14 cellular contexts compared by ENCODE assay signal in the genomic region with DNA sequence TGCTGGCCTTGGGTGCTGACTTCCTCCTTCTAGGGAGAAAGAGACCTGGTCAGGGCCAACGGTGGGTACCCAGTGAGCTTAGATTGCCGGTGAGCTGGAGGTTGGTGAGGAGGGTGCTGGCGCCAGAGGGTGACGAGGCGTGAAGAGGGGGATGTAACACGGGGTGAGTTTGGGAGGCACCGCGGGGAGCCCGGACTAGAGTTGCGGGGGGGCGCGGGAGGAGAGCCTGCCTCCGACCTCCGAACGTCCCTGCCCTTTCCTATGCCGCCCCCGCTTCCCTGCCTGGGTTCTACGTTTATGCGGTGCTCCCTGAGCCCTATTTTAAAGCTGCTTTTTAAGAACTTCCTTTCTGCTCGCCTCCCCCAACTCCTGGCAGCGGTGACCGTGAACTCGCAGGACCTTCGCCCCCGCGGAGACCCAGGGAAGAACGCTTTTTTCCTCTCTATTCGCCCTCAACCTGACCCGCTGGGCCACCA. TPM values are rescaled to one million over a fixed set of nuclear protein-coding genes. Genes with fewer than 3 reads are reported as not detected.
A peak's percentile ranks its signal among the peaks of the same experiment; 100 is the strongest.
DNase-seq lines count a peak whose midpoint lies in the region; ATAC-seq and TF ChIP-seq lines count a peak whose summit lies in the region.
"Had no signal": no experiment of that assay in that cellular context is flagged by ENCODE, and none has a peak within 500 bp of the region (broad histone marks: within the 10 kb centered on the region; RNA-seq: fewer than 3 reads in every experiment).

No MANE protein-coding gene starts in this region.

- intact Hi-C loops in breast epithelium (cut with DNase I; ENCODE audit: low total_unique reads), result no loop called here

- ATAC-seq in T-cell (replicated peaks in 1 of 4) (no peak), GM18520 (IDR thresholded peaks at IDR 0.05; ENCODE audit: unreplicated experiment) (no peak)
- no peak for ATAC-seq in stimulated activated memory B cell treated with anti-CD40 and anti-IgM and Interleukin-4, amounts not matched to agents 10 μg/mL and 1 μg/mL and 100 μg/mL, for 72 hours
- ATAC-seq: SK-N-SH treated with all-trans-retinoic acid at 6 μM for 48 hours had no signal

- no peak overlapping the region for H3K27ac ChIP-seq in hepatocyte
- no peak overlapping the region for H3K27ac ChIP-seq in breast epithelium

- TF ChIP-seq POLR2A in breast epithelium (IDR thresholded peaks at IDR 0.05), result no peak

- H3K27me3 ChIP-seq in hepatocyte, result peaks cover 9% of the 10 kb centered on the region
- H3K27me3 ChIP-seq in breast epithelium, result peaks cover 0 to 18% of the 10 kb centered on the region in 2 donors

- H3K9me3 ChIP-seq in hepatocyte (ENCODE audit: low read depth) (no peaks in the 10 kb centered on the region), breast epithelium (no peaks in the 10 kb centered on the region)

- H4K20me1 ChIP-seq in hepatocyte (ENCODE audit: insufficient read depth, poor library complexity, severe bottlenecking), result no peaks in the 10 kb centered on the region

- peaks cover 54 to 60% (median 57%) of the 10 kb centered on the region in 3 donors for H3K4me1 Mint-ChIP-seq in T-cell
- H3K4me1 Mint-ChIP-seq in stimulated activated memory B cell treated with anti-CD40 and anti-IgM and Interleukin-4, amounts not matched to agents 10 μg/mL and 1 μg/mL and 100 μg/mL, for 72 hours, result peaks cover 52% of the 10 kb centered on the region

- H3K4me3 ChIP-seq in hepatocyte, result no peak overlapping the region
- peak overlapping the region in 1 of 3 donors; percentile 34 for H3K4me3 ChIP-seq in breast epithelium

- CTCF ChIA-PET in T-cell (lab: Charles Lee), result interaction anchor here in 1 of 2 donors (0.7 to 1.4 kb wide), 2 partner anchors 59 to 65 kb away, joined by 3 to 5 read pairs; no protein-coding TSS in a partner anchor

- no peak for TF ChIP-seq CTCF in hepatocyte (IDR thresholded peaks at IDR 0.05; ENCODE audit: poor library complexity)
- no peak for TF ChIP-seq CTCF in breast epithelium (IDR thresholded peaks at IDR 0.05)

- DNase-seq in activated CD8-positive, alpha-beta memory T cell treated with anti-CD3 and anti-CD28 coated beads, Interleukin-2, amount 50 U/mL, for 4 hours, result peak; percentile 19
- no peak for DNase-seq in activated CD8-positive, alpha-beta memory T cell treated with anti-CD3 and anti-CD28 coated beads for 24 hours
- DNase-seq in T-cell (no peak), hepatocyte (ENCODE audit: low spot score) (no peak), NCI-H1436 treated with DMSO at 0.1 percent for 48 hours (lab: John Stamatoyannopoulos, UW) (no peak), breast epithelium (ENCODE audit: low spot score in 2 of 2) (no peak)
- DNase-seq: HFFc6, NCI-H1048, NCI-H774 had no signal

- H3K4me3 Mint-ChIP-seq in T-cell, result peak overlapping the region; percentile 56 to 72 (median 64)
- H3K4me3 Mint-ChIP-seq in stimulated activated memory B cell treated with anti-CD40 and anti-IgM and Interleukin-4, amounts not matched to agents 10 μg/mL and 1 μg/mL and 100 μg/mL, for 72 hours, result peak overlapping the region; percentile 57
- H3K4me3 Mint-ChIP-seq: HFFc6 had no signal

- H3K9me3 Mint-ChIP-seq in T-cell, result no peaks in the 10 kb centered on the region
- H3K9me3 Mint-ChIP-seq in stimulated activated memory B cell treated with anti-CD40 and anti-IgM and Interleukin-4, amounts not matched to agents 10 μg/mL and 1 μg/mL and 100 μg/mL, for 72 hours, result peaks cover 2% of the 10 kb centered on the region
- H3K9me3 Mint-ChIP-seq: HFFc6 had no signal

- H3K27me3 Mint-ChIP-seq in T-cell, result peaks cover 8 to 53% of the 10 kb centered on the region in 2 donors
- peaks cover 58% of the 10 kb centered on the region for H3K27me3 Mint-ChIP-seq in stimulated activated memory B cell treated with anti-CD40 and anti-IgM and Interleukin-4, amounts not matched to agents 10 μg/mL and 1 μg/mL and 100 μg/mL, for 72 hours

- H3K9me2 ChIP-seq in hepatocyte (replicated peaks; ENCODE audit: insufficient read depth), result no peaks in the 10 kb centered on the region

- WGBS in hepatocyte (ENCODE audit: low lambda C conversion rate, missing lambda C conversion rate), result 44% methylated on average over 21 of the region's 29 CpGs

- H3K4me1 ChIP-seq in hepatocyte (ENCODE audit: insufficient read depth) (peaks cover 5% of the 10 kb centered on the region), breast epithelium (no peaks in the 10 kb centered on the region)

- peak overlapping the region in 1 of 2 donors; percentile 39 for H3K27ac Mint-ChIP-seq in T-cell
- peak overlapping the region; percentile 23 for H3K27ac Mint-ChIP-seq in stimulated activated memory B cell treated with anti-CD40 and anti-IgM and Interleukin-4, amounts not matched to agents 10 μg/mL and 1 μg/mL and 100 μg/mL, for 72 hours
- H3K27ac Mint-ChIP-seq: HFFc6 had no signal

- no peak overlapping the region for H2AFZ ChIP-seq in hepatocyte

- H3K36me3 Mint-ChIP-seq in T-cell, result no peaks in the 10 kb centered on the region
- H3K36me3 Mint-ChIP-seq in stimulated activated memory B cell treated with anti-CD40 and anti-IgM and Interleukin-4, amounts not matched to agents 10 μg/mL and 1 μg/mL and 100 μg/mL, for 72 hours, result no peaks in the 10 kb centered on the region

- no peaks in the 10 kb centered on the region for H3K79me2 ChIP-seq in hepatocyte

- POLR2A ChIA-PET in T-cell (lab: Charles Lee), result no interaction called here

- H3K4me2 ChIP-seq in hepatocyte, result peak overlapping the region; percentile 15

- H3K36me3 ChIP-seq in hepatocyte (replicated peaks; ENCODE audit: insufficient read depth, low read depth) (no peaks in the 10 kb centered on the region), breast epithelium (no peaks in the 10 kb centered on the region)

RNA-seq across cellular contexts. Expression of a gene that starts 18.6 kb away (rescaled TPM):
- total RNA-seq in T-cell (not detected), hepatocyte (not detected in 2 replicates), breast epithelium (not detected)
- not detected in 2 replicates for polyA plus RNA-seq in hepatocyte
- total RNA-seq: glomerular endothelial cell, HFFc6, skeletal muscle tissue had no signal

RNA-seq across cellular contexts. Expression of a gene that starts 31.7 kb away (rescaled TPM):
- total RNA-seq in T-cell, result not detected
- total RNA-seq in hepatocyte, result not detected in 2 replicates
- polyA plus RNA-seq in hepatocyte, result not detected in 2 replicates
- total RNA-seq in breast epithelium, result not detected
- total RNA-seq: glomerular endothelial cell, HFFc6, skeletal muscle tissue had no signal

RNA-seq across cellular contexts. Expression of a gene that starts 35.1 kb away (rescaled TPM):
- not detected for total RNA-seq in T-cell
- not detected in 2 replicates for total RNA-seq in hepatocyte
- not detected in 2 replicates for polyA plus RNA-seq in hepatocyte
- total RNA-seq in breast epithelium, result not detected
- total RNA-seq: glomerular endothelial cell, HFFc6, skeletal muscle tissue had no signal
